ENCODE assay signal across 15 cellular contexts in genomic region chr3:42110631-42111030, GRCh38. TPM values are rescaled to one million over a fixed set of nuclear protein-coding genes. Genes with fewer than 3 reads are reported as not detected.
DNase-seq lines count a peak whose midpoint lies in the region; ATAC-seq and TF ChIP-seq lines count a peak whose summit lies in the region.
"Had no signal": no experiment of that assay in that cellular context is flagged by ENCODE, and none has a peak within 500 bp of the region (broad histone marks: within the 10 kb centered on the region; RNA-seq: fewer than 3 reads in every experiment).

No MANE protein-coding gene starts in this region.

- no peak for TF ChIP-seq POLR2A in testis (IDR thresholded peaks at IDR 0.05)

- peaks cover 2% of the 10 kb centered on the region for H3K4me1 Mint-ChIP-seq in activated naive CD8-positive, alpha-beta T cell treated with anti-CD3 and anti-CD28 coated beads, Interleukin-2, amount 10 ng/mL, durations not matched to agents 7 days and 5 days
- H3K4me1 Mint-ChIP-seq in activated naive CD8-positive, alpha-beta T cell treated with anti-CD3 and anti-CD28 coated beads for 36 hours: peaks cover 1% of the 10 kb centered on the region
- peaks cover 36 to 52% (median 52%) of the 10 kb centered on the region in 3 donors for H3K4me1 Mint-ChIP-seq in naive B cell
- H3K4me1 Mint-ChIP-seq in stimulated activated naive B cell treated with anti-CD40 and anti-IgM and Interleukin-4, amounts not matched to agents 10 μg/mL and 1 μg/mL and 100 μg/mL, for 72 hours: peaks cover 30 to 48% of the 10 kb centered on the region in 2 donors

- H3K36me3 Mint-ChIP-seq in activated naive CD8-positive, alpha-beta T cell treated with anti-CD3 and anti-CD28 coated beads, Interleukin-2, amount 10 ng/mL, durations not matched to agents 7 days and 5 days: no peaks in the 10 kb centered on the region
- H3K36me3 Mint-ChIP-seq in activated naive CD8-positive, alpha-beta T cell treated with anti-CD3 and anti-CD28 coated beads for 36 hours: peaks cover under 1% of the 10 kb centered on the region
- H3K36me3 Mint-ChIP-seq in naive B cell: peaks cover 0 to under 1% of the 10 kb centered on the region in 2 donors
- peaks cover 20 to 26% of the 10 kb centered on the region in 2 donors for H3K36me3 Mint-ChIP-seq in stimulated activated naive B cell treated with anti-CD40 and anti-IgM and Interleukin-4, amounts not matched to agents 10 μg/mL and 1 μg/mL and 100 μg/mL, for 72 hours

- H3K9me3 ChIP-seq in testis: no peaks in the 10 kb centered on the region

- ATAC-seq in activated naive CD8-positive, alpha-beta T cell treated with anti-CD3 and anti-CD28 coated beads, Interleukin-2, amount 10 ng/mL, durations not matched to agents 7 days and 5 days (ENCODE audit: low read depth): no peak
- no peak for ATAC-seq in naive B cell (ENCODE audit: low read depth in 2 of 2)
- no peak for ATAC-seq in stimulated activated naive B cell treated with anti-CD40 and anti-IgM and Interleukin-4, amounts not matched to agents 10 μg/mL and 1 μg/mL and 100 μg/mL, for 72 hours (replicated peaks)
- ATAC-seq in GM21381 (IDR thresholded peaks at IDR 0.05; ENCODE audit: unreplicated experiment): no peak
- ATAC-seq in HG03159 (IDR thresholded peaks at IDR 0.05; ENCODE audit: unreplicated experiment): no peak
- ATAC-seq: HCT116 had no signal

- no peaks in the 10 kb centered on the region for H3K9me3 Mint-ChIP-seq in activated naive CD8-positive, alpha-beta T cell treated with anti-CD3 and anti-CD28 coated beads, Interleukin-2, amount 10 ng/mL, durations not matched to agents 7 days and 5 days
- H3K9me3 Mint-ChIP-seq in activated naive CD8-positive, alpha-beta T cell treated with anti-CD3 and anti-CD28 coated beads for 36 hours: peaks cover under 1% of the 10 kb centered on the region
- H3K9me3 Mint-ChIP-seq in naive B cell: no peaks in the 10 kb centered on the region
- H3K9me3 Mint-ChIP-seq in stimulated activated naive B cell treated with anti-CD40 and anti-IgM and Interleukin-4, amounts not matched to agents 10 μg/mL and 1 μg/mL and 100 μg/mL, for 72 hours: no peaks in the 10 kb centered on the region
- H3K9me3 Mint-ChIP-seq: CD4-positive, alpha-beta T cell had no signal

- TF ChIP-seq CTCF in testis (IDR thresholded peaks at IDR 0.05): no peak

- no peak overlapping the region for H3K27ac Mint-ChIP-seq in activated naive CD8-positive, alpha-beta T cell treated with anti-CD3 and anti-CD28 coated beads, Interleukin-2, amount 10 ng/mL, durations not matched to agents 7 days and 5 days
- no peak overlapping the region for H3K27ac Mint-ChIP-seq in activated naive CD8-positive, alpha-beta T cell treated with anti-CD3 and anti-CD28 coated beads for 36 hours
- H3K27ac Mint-ChIP-seq in naive B cell: peak overlapping the region in 5 of 6 donors; percentile 43 to 92 (median 81)
- H3K27ac Mint-ChIP-seq in stimulated activated naive B cell treated with anti-CD40 and anti-IgM and Interleukin-4, amounts not matched to agents 10 μg/mL and 1 μg/mL and 100 μg/mL, for 72 hours: peak overlapping the region; percentile 1
- H3K27ac Mint-ChIP-seq: CD4-positive, alpha-beta T cell had no signal

- intact Hi-C loops in testis (cut with DNase I; ENCODE audit: low total_unique reads): no loop called here

- no peaks in the 10 kb centered on the region for H3K4me1 ChIP-seq in testis

- WGBS in testis, 2 donors: 86 to 94% methylated on average over 3 of the region's 3 CpGs

- no peaks in the 10 kb centered on the region for H3K27me3 Mint-ChIP-seq in activated naive CD8-positive, alpha-beta T cell treated with anti-CD3 and anti-CD28 coated beads, Interleukin-2, amount 10 ng/mL, durations not matched to agents 7 days and 5 days
- H3K27me3 Mint-ChIP-seq in activated naive CD8-positive, alpha-beta T cell treated with anti-CD3 and anti-CD28 coated beads for 36 hours: no peaks in the 10 kb centered on the region
- no peaks in the 10 kb centered on the region for H3K27me3 Mint-ChIP-seq in naive B cell
- H3K27me3 Mint-ChIP-seq in stimulated activated naive B cell treated with anti-CD40 and anti-IgM and Interleukin-4, amounts not matched to agents 10 μg/mL and 1 μg/mL and 100 μg/mL, for 72 hours: no peaks in the 10 kb centered on the region
- H3K27me3 Mint-ChIP-seq: CD4-positive, alpha-beta T cell had no signal

- H3K27ac ChIP-seq in testis: no peak overlapping the region

- H3K4me3 Mint-ChIP-seq in activated naive CD8-positive, alpha-beta T cell treated with anti-CD3 and anti-CD28 coated beads, Interleukin-2, amount 10 ng/mL, durations not matched to agents 7 days and 5 days: no peak overlapping the region
- H3K4me3 Mint-ChIP-seq in activated naive CD8-positive, alpha-beta T cell treated with anti-CD3 and anti-CD28 coated beads for 36 hours: no peak overlapping the region
- H3K4me3 Mint-ChIP-seq in naive B cell: peak overlapping the region in 3 of 8 donors; percentile 20 to 63 (median 57)
- H3K4me3 Mint-ChIP-seq in stimulated activated naive B cell treated with anti-CD40 and anti-IgM and Interleukin-4, amounts not matched to agents 10 μg/mL and 1 μg/mL and 100 μg/mL, for 72 hours: no peak overlapping the region
- H3K4me3 Mint-ChIP-seq: CD4-positive, alpha-beta T cell had no signal

- DNase-seq in activated naive CD8-positive, alpha-beta T cell treated with anti-CD3 and anti-CD28 coated beads, Interleukin-2, amount 10 ng/mL, durations not matched to agents 7 days and 5 days: peak; percentile 2
- no peak for DNase-seq in activated naive CD8-positive, alpha-beta T cell treated with anti-CD3 and anti-CD28 coated beads for 36 hours
- peak; percentile 42 for DNase-seq in cerebellum (ENCODE audit: low spot score)
- DNase-seq in naive B cell: no peak
- no peak for DNase-seq in stimulated activated naive B cell treated with anti-CD40 and anti-IgM and Interleukin-4, amounts not matched to agents 10 μg/mL and 1 μg/mL and 100 μg/mL, for 72 hours
- no peak for DNase-seq in testis
- DNase-seq: ACHN, DMS153, DND-41, GF-D8, IMR-90 had no signal

- POLR2A ChIA-PET in activated naive CD8-positive, alpha-beta T cell treated with anti-CD3 and anti-CD28 coated beads, Interleukin-2, amount 10 ng/mL, durations not matched to agents 7 days and 5 days (lab: Charles Lee): no interaction called here

- H3K27me3 ChIP-seq in testis: no peaks in the 10 kb centered on the region

- H3K36me3 ChIP-seq in testis (ENCODE audit: low read depth, missing control alignments): no peaks in the 10 kb centered on the region

- no peak overlapping the region for H3K4me3 ChIP-seq in testis

RNA-seq across cellular contexts. Expression of gene TRAK1, which starts 19.5 kb away (rescaled TPM):
- total RNA-seq in activated naive CD8-positive, alpha-beta T cell treated with anti-CD3 and anti-CD28 coated beads, Interleukin-2, amount 10 ng/mL, durations not matched to agents 7 days and 5 days: 10 to 100 TPM; 32.7 to 33.9 TPM
- 10 to 100 TPM; 22.3 to 22.8 TPM for total RNA-seq in activated naive CD8-positive, alpha-beta T cell treated with anti-CD3 and anti-CD28 coated beads for 36 hours
- total RNA-seq in cerebellum (53.9 TPM), testis (10 to 100 TPM; 94.1 to 95.9 TPM)
- polyA plus RNA-seq in naive B cell (ENCODE audit: low read depth in 6 of 6) (10 to 100 TPM; 20.5 to 54.1 (median 28.4) TPM), testis (ENCODE audit: insufficient read depth, low read depth, low replicate concordance) (32.0 TPM)

Comparison
In these comparisons a context has a peak if more than half of its experiments do, and no peak if none do; other contexts are left out.
1. DNase-seq: peak in activated naive CD8-positive, alpha-beta T cell treated with anti-CD3 and anti-CD28 coated beads, Interleukin-2, amount 10 ng/mL, durations not matched to agents 7 days and 5 days (single experiment) and cerebellum (single experiment); none in activated naive CD8-positive, alpha-beta T cell treated with anti-CD3 and anti-CD28 coated beads for 36 hours (single experiment), naive B cell (single experiment), stimulated activated naive B cell treated with anti-CD40 and anti-IgM and Interleukin-4, amounts not matched to agents 10 μg/mL and 1 μg/mL and 100 μg/mL, for 72 hours (single experiment) and testis (single experiment).
2. H3K27ac Mint-ChIP-seq: peak in naive B cell (5 of 6) and stimulated activated naive B cell treated with anti-CD40 and anti-IgM and Interleukin-4, amounts not matched to agents 10 μg/mL and 1 μg/mL and 100 μg/mL, for 72 hours (single experiment); none in activated naive CD8-positive, alpha-beta T cell treated with anti-CD3 and anti-CD28 coated beads, Interleukin-2, amount 10 ng/mL, durations not matched to agents 7 days and 5 days (single experiment) and activated naive CD8-positive, alpha-beta T cell treated with anti-CD3 and anti-CD28 coated beads for 36 hours (single experiment).